ENCODE assay signal across 16 cellular contexts in genomic region chr7:69430502-69431145, GRCh38.
DNase-seq lines count a peak whose midpoint lies in the region; ATAC-seq, FAIRE-seq and TF ChIP-seq lines count a peak whose summit lies in the region.
"Had no signal": no experiment of that assay in that cellular context is flagged by ENCODE, and none has a peak within 500 bp of the region (broad histone marks: within the 10 kb centered on the region; RNA-seq: fewer than 3 reads in every experiment).

No MANE protein-coding gene starts in this region.

- peaks cover 15% of the 10 kb centered on the region for H3K4me1 Mint-ChIP-seq in WTC11
- H3K4me1 Mint-ChIP-seq in effector memory CD8-positive, alpha-beta T cell (ENCODE audit: low read depth in 2 of 2) = peaks cover 3 to 4% of the 10 kb centered on the region in 2 donors

- no peaks in the 10 kb centered on the region for H3K79me2 ChIP-seq in HepG2 (ENCODE audit: insufficient read depth, low read length)
- H3K79me2 ChIP-seq in mesendoderm (ENCODE audit: control insufficient read depth, insufficient read depth, low read length) = no peaks in the 10 kb centered on the region

- H3K4me3 ChIP-seq in right lobe of liver (no peak overlapping the region), HepG2 (replicated peaks in 1 of 3; ENCODE audit: insufficient read depth in 1 of 3, low read depth in 2 of 3, low read length in 3 of 3) (no peak overlapping the region), mesendoderm (ENCODE audit: low read length) (no peak overlapping the region), pancreas (no peak overlapping the region)
- H3K4me3 ChIP-seq: HAP-1 had no signal

- no peaks in the 10 kb centered on the region for H3K36me3 ChIP-seq in right lobe of liver
- H3K36me3 ChIP-seq in HepG2 (replicated peaks in 1 of 2; ENCODE audit: control insufficient read depth in 1 of 2, insufficient read depth in 2 of 2, low read length in 2 of 2) = no peaks in the 10 kb centered on the region
- H3K36me3 ChIP-seq in mesendoderm (ENCODE audit: control insufficient read depth, insufficient read depth, low read length) = no peaks in the 10 kb centered on the region
- no peaks in the 10 kb centered on the region for H3K36me3 ChIP-seq in pancreas
- H3K36me3 ChIP-seq: HAP-1 had no signal

- no peak overlapping the region for H3K4me3 Mint-ChIP-seq in WTC11
- no peak overlapping the region for H3K4me3 Mint-ChIP-seq in effector memory CD8-positive, alpha-beta T cell
- H3K4me3 Mint-ChIP-seq: activated T-cell treated with anti-CD3 and anti-CD28 coated beads, Interleukin-2, amount 50 U/mL, for 24 hours; natural killer cell had no signal

- H3K4me2 ChIP-seq in HepG2 (ENCODE audit: low read depth, low read length) (no peak overlapping the region), mesendoderm (ENCODE audit: low read length) (no peak overlapping the region)

- no peak for TF ChIP-seq CTCF in right lobe of liver (IDR thresholded peaks at IDR 0.05)
- no peak for TF ChIP-seq CTCF in HepG2 (CRISPR knock-in tag; IDR thresholded peaks at IDR 0.05)
- no peak for TF ChIP-seq CTCF in WTC11 (IDR thresholded peaks at IDR 0.05)
- no peak for TF ChIP-seq CTCF in pancreas (IDR thresholded peaks at IDR 0.05)

- in situ Hi-C loops in HepG2 (cut with HindIII; ENCODE audit: extremely low pct_ligation_motif_present, low pct_unique_long_range_greater_than_20kb) = no loop called here

- no peaks in the 10 kb centered on the region for H3K36me3 Mint-ChIP-seq in WTC11
- H3K36me3 Mint-ChIP-seq in effector memory CD8-positive, alpha-beta T cell (ENCODE audit: insufficient read depth) = peaks cover 3% of the 10 kb centered on the region
- H3K36me3 Mint-ChIP-seq: natural killer cell had no signal

- DNase-seq in right lobe of liver = no peak
- DNase-seq in HepG2 (ENCODE audit: low spot score) = no peak
- DNase-seq in WTC11 (ENCODE audit: low spot score) = no peak
- peak; percentile 13 for DNase-seq in mesendoderm
- no peak for DNase-seq in activated CD4-positive, CD25-positive, alpha-beta regulatory T cell treated with anti-CD3 and anti-CD28 coated beads, Interleukin-2, amount 50 U/mL, for 72 hours
- no peak for DNase-seq in pancreas
- no peak for DNase-seq in effector memory CD8-positive, alpha-beta T cell
- DNase-seq: activated T-cell treated with anti-CD3 and anti-CD28 coated beads, Interleukin-2, amount 50 U/mL, for 24 hours; cerebellar nuclear complex; natural killer cell; NCI-H2107; stimulated activated CD4-positive, alpha-beta T cell treated with anti-CD3 and anti-CD28 coated beads, Interleukin-4, amount 100 ng/mL, for 1 hour had no signal

- CTCF ChIA-PET in HepG2 (lab: Yijun Ruan, JAX; ENCODE audit: low intra/inter-chr PET ratio, low total read pairs) = no interaction called here
- CTCF ChIA-PET in WTC11 (lab: Charles Lee) = interaction anchor here (0.7 to 1.3 kb wide), 5 partner anchors 9 to 1946 kb away, joined by 3 to 4 read pairs (median 3); no protein-coding TSS in a partner anchor

- intact Hi-C loops in right lobe of liver (cut with DNase I) = no loop called here
- intact Hi-C loops in HepG2 (cut with micrococcal nuclease; ENCODE audit: unreplicated experiment) = no loop called here
- intact Hi-C loops in pancreas (cut with DNase I) = no loop called here

- no peak overlapping the region for H4K8ac ChIP-seq in mesendoderm (ENCODE audit: low read depth, low read length)

- no peak overlapping the region for H2BK120ac ChIP-seq in mesendoderm (ENCODE audit: low read depth, low read length)

- FAIRE-seq in HepG2 (lab: Jason Lieb, UNC) (no peak), pancreas (lab: Jason Lieb, UNC) (no peak)
- FAIRE-seq: GM18507, urothelium cell line had no signal

- no peak overlapping the region for H4K5ac ChIP-seq in mesendoderm (ENCODE audit: low read length)

- WGBS in right lobe of liver (ENCODE audit: insufficient coverage, low coverage, low lambda C conversion rate, missing lambda C conversion rate) = 56% methylated on average over 8 of the region's 15 CpGs
- 47% methylated on average over 13 of the region's 15 CpGs for WGBS in HepG2 (ENCODE audit: low lambda C conversion rate)
- no CpG with 5 or more reads among the region's 15 CpGs for WGBS in mesendoderm (ENCODE audit: extremely low coverage, insufficient coverage, low lambda C conversion rate)
- WGBS in pancreas, 2 donors = 43 to 46% methylated on average over 15 of the region's 15 CpGs

- peaks cover 14% of the 10 kb centered on the region for H3K9me3 Mint-ChIP-seq in WTC11
- peaks cover 3 to 8% of the 10 kb centered on the region in 2 donors for H3K9me3 Mint-ChIP-seq in effector memory CD8-positive, alpha-beta T cell

- H3K79me1 ChIP-seq in mesendoderm (ENCODE audit: low read length) = no peaks in the 10 kb centered on the region

- H3K18ac ChIP-seq in mesendoderm (ENCODE audit: low read length) = no peak overlapping the region

- POLR2A ChIA-PET in HepG2 (lab: Yijun Ruan, JAX) = no interaction called here
- POLR2A ChIA-PET in WTC11 (lab: Charles Lee) = interaction anchor here (0.6 to 0.7 kb wide), 2 partner anchors 16 to 23 kb away, joined by 3 to 4 read pairs; no protein-coding TSS in a partner anchor

- H2BK5ac ChIP-seq in mesendoderm (ENCODE audit: low read length) = no peak overlapping the region

- no peak overlapping the region for H3K27ac ChIP-seq in right lobe of liver
- H3K27ac ChIP-seq in HepG2 (ENCODE audit: extremely low read length, insufficient read depth, low read length) = no peak overlapping the region
- no peak overlapping the region for H3K27ac ChIP-seq in mesendoderm (ENCODE audit: low read depth, low read length)
- H3K27ac ChIP-seq in pancreas = no peak overlapping the region

- BruUV-seq in HepG2 (replicated peaks; lab: Mats Ljungman, UMichigan) = no TSS peak

- no peaks in the 10 kb centered on the region for H3K27me3 ChIP-seq in right lobe of liver
- H3K27me3 ChIP-seq in HepG2 (ENCODE audit: control insufficient read depth in 1 of 2, insufficient read depth in 2 of 2, low read length in 2 of 2) = no peaks in the 10 kb centered on the region
- H3K27me3 ChIP-seq in mesendoderm (ENCODE audit: insufficient read depth, low read length, poor library complexity) = no peaks in the 10 kb centered on the region
- no peaks in the 10 kb centered on the region for H3K27me3 ChIP-seq in pancreas

- H3K9ac ChIP-seq in HepG2 (ENCODE audit: insufficient read depth, low read depth, low read length) = no peak overlapping the region
- no peak overlapping the region for H3K9ac ChIP-seq in mesendoderm (ENCODE audit: low read length)

- TF ChIP-seq POLR2A in right lobe of liver (IDR thresholded peaks at IDR 0.05) (no peak), HepG2 (IDR thresholded peaks at IDR 0.05; ENCODE audit: insufficient read depth in 1 of 2, low read depth in 2 of 2, low read length in 2 of 2) (no peak)

- no peak overlapping the region for H3K4ac ChIP-seq in mesendoderm (ENCODE audit: low read depth, low read length)

- H3K9me3 ChIP-seq in right lobe of liver (no peaks in the 10 kb centered on the region), HepG2 (ENCODE audit: low read length) (no peaks in the 10 kb centered on the region), pancreas (no peaks in the 10 kb centered on the region)
- H3K9me3 ChIP-seq: HAP-1 had no signal

- H2AFZ ChIP-seq in HepG2 (ENCODE audit: low read length) = no peak overlapping the region

- TF ChIP-seq RAD21 in HepG2 (CRISPR knock-in tag; IDR thresholded peaks at IDR 0.05) = no peak

- TF ChIP-seq EP300 in HepG2 (IDR thresholded peaks at IDR 0.05; ENCODE audit: low read depth in 2 of 2, low read length in 2 of 2) (no peak), HepG2 (CRISPR knock-in tag; IDR thresholded peaks at IDR 0.05; ENCODE audit: borderline replicate concordance) (no peak)

- H2AK5ac ChIP-seq in mesendoderm (ENCODE audit: low read length) = no peak overlapping the region

- H3K4me1 ChIP-seq in right lobe of liver (no peaks in the 10 kb centered on the region), HepG2 (ENCODE audit: insufficient read depth, low read length) (no peaks in the 10 kb centered on the region), mesendoderm (ENCODE audit: control insufficient read depth, low read depth, low read length) (peaks cover 2% of the 10 kb centered on the region), pancreas (no peaks in the 10 kb centered on the region)
- H3K4me1 ChIP-seq: HAP-1 had no signal

- peak overlapping the region; percentile 50 for H3K56ac ChIP-seq in mesendoderm (ENCODE audit: low read length)

- peaks cover 30% of the 10 kb centered on the region for H3K27me3 Mint-ChIP-seq in WTC11 (ENCODE audit: low read depth)
- peaks cover 51% of the 10 kb centered on the region in 2 donors for H3K27me3 Mint-ChIP-seq in effector memory CD8-positive, alpha-beta T cell

- H3K23ac ChIP-seq in mesendoderm (ENCODE audit: low read length) = no peak overlapping the region

- H2BK15ac ChIP-seq in mesendoderm (replicated peaks; ENCODE audit: low read depth) = no peak overlapping the region

- ATAC-seq in right lobe of liver (peak in 3 of 4 donors; percentile 15 to 31 (median 29)), HepG2 (no peak), WTC11 (peak; percentile 60), pancreas (no peak), GM21526 (IDR thresholded peaks at IDR 0.05; ENCODE audit: low FRiP score, unreplicated experiment) (no peak)
- ATAC-seq in effector memory CD8-positive, alpha-beta T cell (replicated peaks) = no peak
- ATAC-seq: natural killer cell had no signal

- H3K27ac Mint-ChIP-seq in WTC11 = no peak overlapping the region
- H3K27ac Mint-ChIP-seq in effector memory CD8-positive, alpha-beta T cell = no peak overlapping the region
- H3K27ac Mint-ChIP-seq: activated T-cell treated with anti-CD3 and anti-CD28 coated beads, Interleukin-2, amount 50 U/mL, for 24 hours; natural killer cell had no signal

- H4K20me1 ChIP-seq in HepG2 (ENCODE audit: insufficient read depth, low read length) = no peaks in the 10 kb centered on the region

TF ChIP-seq in HepG2, 621 proteins besides CTCF, POLR2A, EP300 and RAD21 (continues in another document):
- TF ChIP-seq ADNP (CRISPR knock-in tag; IDR thresholded peaks at IDR 0.05) = no peak
- no peak for TF ChIP-seq SMC3 (IDR thresholded peaks at IDR 0.05; ENCODE audit: low read length)
- TF ChIP-seq ZFP90 (CRISPR knock-in tag; IDR thresholded peaks at IDR 0.05; ENCODE audit: borderline replicate concordance) = no peak
- no peak for TF ChIP-seq ZNF629 (CRISPR knock-in tag; conservative IDR thresholded peaks at IDR 0.05)

TF ChIP-seq in WTC11, 78 proteins besides CTCF, POLR2A, EP300 and RAD21:
- TF ChIP-seq ELF4 (CRISPR knock-in tag; IDR thresholded peaks at IDR 0.05; ENCODE audit: low read depth) = no peak

Comparison
In these comparisons a context has a peak if more than half of its experiments do, and no peak if none do; other contexts are left out.
1. ATAC-seq: peak in right lobe of liver (3 of 4) and WTC11 (single experiment); none in HepG2 (single experiment), pancreas (0 of 4), GM21526 (single experiment) and effector memory CD8-positive, alpha-beta T cell (single experiment).